In genomic region chr18:3451166-3451988, GRCh38 we compare ENCODE assay signal across 8 cellular contexts. TPM values are rescaled to one million over a fixed set of nuclear protein-coding genes. Genes with fewer than 3 reads are reported as not detected.
DNase-seq lines count a peak whose midpoint lies in the region; ATAC-seq, FAIRE-seq and TF ChIP-seq lines count a peak whose summit lies in the region.

No MANE protein-coding gene starts in this region.

- peak overlapping the region; percentile 96 for H3K4me3 Mint-ChIP-seq in central memory CD8-positive, alpha-beta T cell

- H3K4me1 Mint-ChIP-seq in central memory CD8-positive, alpha-beta T cell, result peaks cover 39% of the 10 kb centered on the region

- peak overlapping the region; percentile 98 to 99 for H3K27ac ChIP-seq in kidney (ENCODE audit: low read depth in 2 of 2, low read length in 2 of 2)

- CTCF ChIA-PET in GM10248 (lab: Yijun Ruan, JAX), result interaction anchor here (0.9 to 4.1 kb wide), 5 partner anchors 10 to 206 kb away, joined by 3 to 23 read pairs (median 3); no protein-coding TSS in a partner anchor

- peak overlapping the region; percentile 96 to 99 for H3K9ac ChIP-seq in kidney (ENCODE audit: low read length in 2 of 2)

- H3K27me3 Mint-ChIP-seq in central memory CD8-positive, alpha-beta T cell, result no peaks in the 10 kb centered on the region

- no peaks in the 10 kb centered on the region for H3K9me3 ChIP-seq in kidney (ENCODE audit: control insufficient read depth in 1 of 2, low read length in 2 of 2)

- peak overlapping the region; percentile 91 to 94 for H3K4me3 ChIP-seq in kidney (ENCODE audit: low read length in 2 of 2)

- ATAC-seq in central memory CD8-positive, alpha-beta T cell (replicated peaks; ENCODE audit: extremely low read depth, poor library complexity, severe bottlenecking), result peak; percentile 3
- no peak for ATAC-seq in GM21367 (IDR thresholded peaks at IDR 0.05; ENCODE audit: unreplicated experiment)
- no peak for ATAC-seq in HG03139 (IDR thresholded peaks at IDR 0.05; ENCODE audit: unreplicated experiment)

- peak overlapping the region; percentile 100 for H3K27ac Mint-ChIP-seq in central memory CD8-positive, alpha-beta T cell (ENCODE audit: low read depth)

- H3K36me3 ChIP-seq in kidney (ENCODE audit: control insufficient read depth in 1 of 2, insufficient read depth in 2 of 2, low read length in 2 of 2), result peaks cover 0 to 2% of the 10 kb centered on the region in 2 donors

- no peak for TF ChIP-seq CTCF in GM10248 (IDR thresholded peaks at IDR 0.05; ENCODE audit: control extremely low read depth, extremely low read depth, low read depth, missing control alignments)
- TF ChIP-seq CTCF in kidney (IDR thresholded peaks at IDR 0.05; ENCODE audit: borderline replicate concordance, extremely low read depth, insufficient read depth), result no peak

- POLR2A ChIA-PET in GM10248 (lab: Yijun Ruan, JAX), result interaction anchor here (0.7 kb wide), 1 partner anchor 471 kb away, joined by 3 read pairs; no protein-coding TSS in a partner anchor

- H3K9me3 Mint-ChIP-seq in central memory CD8-positive, alpha-beta T cell, result no peaks in the 10 kb centered on the region

- DNase-seq in GM10248 (ENCODE audit: extremely low spot score), result peak; percentile 60
- DNase-seq in NCI-H2171 treated with DMSO at 0.1 percent for 48 hours (lab: John Stamatoyannopoulos, UW), result peak; percentile 54
- peak; percentile 73 for DNase-seq in activated CD4-positive, alpha-beta T cell treated with anti-CD3 and anti-CD28 coated beads for 1 hour
- DNase-seq in central memory CD8-positive, alpha-beta T cell (ENCODE audit: low spot score in 2 of 2), result peak; percentile 66 to 69
- DNase-seq in kidney, result peak; percentile 98
- peak; percentile 83 to 88 (median 87) for DNase-seq in stimulated activated CD4-positive, alpha-beta T cell treated with anti-CD3 and anti-CD28 coated beads, Interleukin-12 subunit alpha, Interleukin-12 subunit beta, amount 100 ng/mL, for 48 hours (ENCODE audit: low read depth in 2 of 3, low spot score in 1 of 3)

- intact Hi-C loops in kidney (cut with DNase I), result loop anchor here (10.0 kb wide), 2 partner anchors 143 to 177 kb away; no protein-coding TSS in a partner anchor

- peaks cover 8 to 13% of the 10 kb centered on the region in 2 donors for H3K4me1 ChIP-seq in kidney (ENCODE audit: control insufficient read depth in 1 of 2, insufficient read depth in 1 of 2, low read depth in 1 of 2, low read length in 2 of 2)

- H3K36me3 Mint-ChIP-seq in central memory CD8-positive, alpha-beta T cell (ENCODE audit: insufficient read depth), result peaks cover 60% of the 10 kb centered on the region

- FAIRE-seq in kidney (lab: Jason Lieb, UNC), result no peak

RNA-seq across cellular contexts. Expression of gene TGIF1, which starts 1.4 kb away (rescaled TPM):
- 93.8 TPM for total RNA-seq in kidney
- polyA plus RNA-seq in kidney (ENCODE audit: insufficient read depth, low read depth, low replicate concordance), result 38.5 TPM
